27 cellular contexts compared by ENCODE assay signal in genomic region chr11:1554981-1555712, GRCh38. TPM values are rescaled to one million over a fixed set of nuclear protein-coding genes. Genes with fewer than 3 reads are reported as not detected.
A peak's percentile ranks its signal among the peaks of the same experiment; 100 is the strongest.
DNase-seq lines count a peak whose midpoint lies in the region; ATAC-seq, FAIRE-seq and TF ChIP-seq lines count a peak whose summit lies in the region.
"Had no signal": no experiment of that assay in that cellular context is flagged by ENCODE, and none has a peak within 500 bp of the region (broad histone marks: within the 10 kb centered on the region; RNA-seq: fewer than 3 reads in every experiment).

No MANE protein-coding gene starts in this region.

- H3K4me2 ChIP-seq in H9 (ENCODE audit: insufficient read depth, insufficient read length, low read length) (no peak overlapping the region), H1 (ENCODE audit: insufficient read depth in 1 of 2, low read depth in 2 of 2, low read length in 2 of 2) (peak overlapping the region in 1 of 2 experiments; percentile 43), neural progenitor cell (no peak overlapping the region)
- H3K4me2 ChIP-seq: BLaER1, KMS-11 had no signal

- H2BK15ac ChIP-seq in H9 (ENCODE audit: low read depth, low read length) (no peak overlapping the region), H1 (ENCODE audit: low read length) (no peak overlapping the region)

- H3F3A ChIP-seq in neural progenitor cell (ENCODE audit: low read depth): no peaks in the 10 kb centered on the region

- peaks cover 2% of the 10 kb centered on the region; the same call in 1 of the 2 replicates for H3K4me1 ChIP-seq in H9 (ENCODE audit: insufficient read depth, low read length)
- peaks cover 8 to 47% (median 37%) of the 10 kb centered on the region in 4 experiments for H3K4me1 ChIP-seq in H1 (replicated peaks in 1 of 4; ENCODE audit: control insufficient read depth in 3 of 4, insufficient read depth in 4 of 4, low read length in 3 of 4)
- H3K4me1 ChIP-seq in neural progenitor cell: peaks cover 12% of the 10 kb centered on the region

- ATAC-seq in CD4-positive, alpha-beta T cell (ENCODE audit: poor library complexity): peak; percentile 23
- ATAC-seq: activated CD4-positive, CD25-positive, alpha-beta regulatory T cell treated with anti-CD3 and anti-CD28 coated beads, Interleukin-2, amount 50 U/mL, for 24 hours; activated CD8-positive, alpha-beta T cell treated with anti-CD3 and anti-CD28 coated beads for 36 hours; psoas muscle; stimulated activated naive CD8-positive, alpha-beta T cell treated with anti-CD3 and anti-CD28 coated beads, Interleukin-15, amount 100 ng/mL, for 72 hours had no signal

- no peak overlapping the region for H3T11ph ChIP-seq in H9 (ENCODE audit: low read length)

- TF ChIP-seq RAD21 in H1 (IDR thresholded peaks at IDR 0.05 in 1 of 2, conservative IDR thresholded peaks at IDR 0.05 in 1 of 2; ENCODE audit: low read depth in 2 of 2, low read length in 2 of 2): no peak

- H2BK20ac ChIP-seq in H9 (ENCODE audit: low read depth, low read length, poor library complexity, severe bottlenecking): no peak overlapping the region
- H2BK20ac ChIP-seq in H1 (ENCODE audit: low read length): no peak overlapping the region

- POLR2A ChIA-PET in CD4-positive, alpha-beta T cell (lab: Charles Lee): no interaction called here
- POLR2A ChIA-PET in H1 (lab: Charles Lee; ENCODE audit: partially characterized antibody): interaction anchor here (0.7 to 7.0 kb wide), 4 partner anchors 7 to 19 kb away, joined by 3 to 60 read pairs (median 32); no protein-coding TSS in a partner anchor

- TF ChIP-seq EP300 in H1 (IDR thresholded peaks at IDR 0.05; ENCODE audit: borderline replicate concordance in 1 of 2, low read depth in 2 of 2, low read length in 2 of 2): no peak

- no peak overlapping the region for H2AFZ ChIP-seq in H9 (ENCODE audit: low read length)
- H2AFZ ChIP-seq in H1 (ENCODE audit: low read length): no peak overlapping the region
- no peak overlapping the region for H2AFZ ChIP-seq in neural progenitor cell (replicated peaks)

- H3K4me3 ChIP-seq in H1 (ENCODE audit: extremely low read depth in 1 of 4, insufficient read depth in 2 of 4, low read depth in 3 of 4, low read length in 4 of 4): peak overlapping the region in 1 of 4 experiments; percentile 48; a peak in 1 of 8 replicates
- no peak overlapping the region for H3K4me3 ChIP-seq in neural progenitor cell
- H3K4me3 ChIP-seq: BLaER1, lower lobe of right lung, psoas muscle, SK-N-MC, transverse colon had no signal

- H3K18ac ChIP-seq in H9 (ENCODE audit: insufficient read length, low read depth, low read length): no peak overlapping the region
- H3K18ac ChIP-seq in H1 (ENCODE audit: extremely low read depth, low read length): no peak overlapping the region

- H3K9me3 ChIP-seq in CD4-positive, alpha-beta T cell (ENCODE audit: control insufficient read depth, low read length): no peaks in the 10 kb centered on the region
- H3K9me3 ChIP-seq in H9 (ENCODE audit: control insufficient read depth, low read depth, low read length): no peaks in the 10 kb centered on the region
- H3K9me3 ChIP-seq in H1 (ENCODE audit: insufficient read depth in 2 of 2, low read depth in 1 of 2, low read length in 1 of 2): no peaks in the 10 kb centered on the region
- H3K9me3 ChIP-seq in neural progenitor cell (ENCODE audit: low read depth): no peaks in the 10 kb centered on the region
- H3K9me3 ChIP-seq: lower lobe of right lung, neutrophil, psoas muscle, transverse colon had no signal

- H3K4ac ChIP-seq in H9 (ENCODE audit: low read depth, low read length): no peak overlapping the region
- H3K4ac ChIP-seq in H1 (replicated peaks; ENCODE audit: insufficient read length, low read depth, low read length): no peak overlapping the region

- H3K79me1 ChIP-seq in H9 (ENCODE audit: insufficient read depth, low read depth, low read length, poor library complexity, severe bottlenecking) (no peaks in the 10 kb centered on the region), H1 (ENCODE audit: low read depth, low read length) (no peaks in the 10 kb centered on the region)

- no peak overlapping the region for H3K14ac ChIP-seq in H9 (ENCODE audit: insufficient read depth, low read length)
- no peak overlapping the region for H3K14ac ChIP-seq in H1 (ENCODE audit: insufficient read length)

- intact Hi-C loops in CD4-positive, alpha-beta T cell (cut with DNase I, micrococcal nuclease): no loop called here

- no peak overlapping the region for H4K5ac ChIP-seq in H9 (ENCODE audit: insufficient read length, low read depth, low read length)
- no peak overlapping the region for H4K5ac ChIP-seq in H1 (ENCODE audit: insufficient read length, low read depth, low read length)

- DNase-seq in CD4-positive, alpha-beta T cell: peak in 1 of 10 experiments; percentile 21
- DNase-seq in H9: peak; percentile 38
- DNase-seq in H1 (ENCODE audit: low read depth in 1 of 2, low spot score in 2 of 2): peak in 1 of 2 experiments; percentile 52
- no peak for DNase-seq in neural progenitor cell (ENCODE audit: low spot score)
- no peak for DNase-seq in immature natural killer cell
- DNase-seq in AG08395 (ENCODE audit: low spot score): no peak
- no peak for DNase-seq in NCI-H187 (lab: John Stamatoyannopoulos, UW)
- DNase-seq: activated CD8-positive, alpha-beta T cell treated with anti-CD3 and anti-CD28 coated beads for 36 hours; activated gamma-delta T cell; NCI-H2081; NCI-H226; stimulated activated naive CD8-positive, alpha-beta T cell treated with anti-CD3 and anti-CD28 coated beads, Interleukin-15, amount 100 ng/mL, for 72 hours had no signal

- peaks cover 6% of the 10 kb centered on the region for H3K27me3 ChIP-seq in CD4-positive, alpha-beta T cell (ENCODE audit: control insufficient read depth, insufficient read depth, low read length)
- peaks cover 8% of the 10 kb centered on the region; the same call in 1 of the 2 replicates for H3K27me3 ChIP-seq in H9 (ENCODE audit: insufficient read depth, low read length)
- H3K27me3 ChIP-seq in H1 (replicated peaks in 1 of 4; ENCODE audit: control insufficient read depth in 3 of 4, extremely low read depth in 1 of 4, insufficient read depth in 3 of 4, low read length in 3 of 4): peaks cover 18 to 57% (median 47%) of the 10 kb centered on the region in 4 experiments
- H3K27me3 ChIP-seq in neural progenitor cell: peaks cover 84% of the 10 kb centered on the region
- H3K27me3 ChIP-seq: transverse colon had no signal

- H2BK120ac ChIP-seq in H9 (ENCODE audit: low read depth, low read length, poor library complexity, severe bottlenecking) (no peak overlapping the region), H1 (replicated peaks; ENCODE audit: low read depth, low read length) (no peak overlapping the region)

- H3K36me3 ChIP-seq in H1 (ENCODE audit: control insufficient read depth in 2 of 4, insufficient read depth in 4 of 4, low read length in 3 of 4): no peaks in the 10 kb centered on the region; a peak in 1 of 8 replicates
- H3K36me3 ChIP-seq in neural progenitor cell: no peaks in the 10 kb centered on the region
- H3K36me3 ChIP-seq: neutrophil had no signal

- TF ChIP-seq POLR2A in H1 (IDR thresholded peaks at IDR 0.05; ENCODE audit: control extremely low read depth in 1 of 2, low read depth in 2 of 2, low read length in 2 of 2): no peak

- H4K8ac ChIP-seq in H9 (replicated peaks; ENCODE audit: insufficient read length, low read depth, low read length): no peak overlapping the region
- H4K8ac ChIP-seq in H1 (ENCODE audit: extremely low read depth, insufficient read depth, low read length): peak overlapping the region; percentile 45

- CTCF ChIA-PET in CD4-positive, alpha-beta T cell (lab: Charles Lee): no interaction called here
- CTCF ChIA-PET in H1 (lab: Charles Lee; ENCODE audit: partially characterized antibody): interaction anchor here (0.8 to 9.6 kb wide), 6 partner anchors 9 to 65 kb away, joined by 3 to 140 read pairs (median 18); partner anchors contain the start of gene DUSP8

- H3K23me2 ChIP-seq in H9 (ENCODE audit: insufficient read length, low read depth, low read length, poor library complexity, severe bottlenecking): no peaks in the 10 kb centered on the region
- peaks cover 11% of the 10 kb centered on the region; the same call in 1 of the 2 replicates for H3K23me2 ChIP-seq in H1 (ENCODE audit: low read depth, low read length)

- no CpG with 5 or more reads among the region's 13 CpGs for WGBS in H9 (ENCODE audit: extremely low coverage, insufficient read length, low lambda C conversion rate)
- WGBS in H1 (ENCODE audit: extremely low coverage in 1 of 2, insufficient coverage in 1 of 2, insufficient read length in 1 of 2, insufficient replicate concordance in 2 of 2, low coverage in 1 of 2, low lambda C conversion rate in 2 of 2, missing lambda C conversion rate in 1 of 2), 2 experiments: 74% methylated on average over 11 of the region's 13 CpGs; no CpG with 5 or more reads in 1 of the 2 experiments

- no peak overlapping the region for H3K27ac Mint-ChIP-seq in CD4-positive, alpha-beta T cell
- H3K27ac Mint-ChIP-seq in H9: no peak overlapping the region
- no peak overlapping the region for H3K27ac Mint-ChIP-seq in neural progenitor cell
- no peak overlapping the region for H3K27ac Mint-ChIP-seq in immature natural killer cell
- H3K27ac Mint-ChIP-seq: activated CD8-positive, alpha-beta T cell treated with anti-CD3 and anti-CD28 coated beads for 36 hours; stimulated activated naive CD8-positive, alpha-beta T cell treated with anti-CD3 and anti-CD28 coated beads, Interleukin-15, amount 100 ng/mL, for 72 hours; T-helper 1 cell treated with Interleukin-12 subunit alpha and Interleukin-12 subunit beta and Interleukin-4 antibody, amounts not matched to agents 30 μg/mL and 1 μg/mL, for 36 hours had no signal

- H4K20me1 ChIP-seq in H9 (ENCODE audit: control insufficient read depth, insufficient read depth, insufficient read length) (no peaks in the 10 kb centered on the region), H1 (replicated peaks in 1 of 2; ENCODE audit: control insufficient read depth in 1 of 2, insufficient read depth in 2 of 2, low read length in 2 of 2) (peaks cover 2 to 12% of the 10 kb centered on the region in 2 experiments), neural progenitor cell (ENCODE audit: low read depth) (peaks cover 5% of the 10 kb centered on the region)

- H2BK12ac ChIP-seq in H9 (ENCODE audit: insufficient read length, low read depth, low read length): no peak overlapping the region
- H2BK12ac ChIP-seq in H1 (ENCODE audit: low read depth, low read length): no peak overlapping the region

- peaks cover 35% of the 10 kb centered on the region for H3K27me3 Mint-ChIP-seq in CD4-positive, alpha-beta T cell
- H3K27me3 Mint-ChIP-seq in H9 (ENCODE audit: low read depth) (peaks cover 39% of the 10 kb centered on the region), neural progenitor cell (ENCODE audit: insufficient read depth, low read depth) (peaks cover 23% of the 10 kb centered on the region), immature natural killer cell (ENCODE audit: low read depth in 3 of 3) (peaks cover 5 to 8% (median 6%) of the 10 kb centered on the region in 3 donors)

- H4K91ac ChIP-seq in H9 (ENCODE audit: insufficient read length, low read depth, low read length) (no peak overlapping the region), H1 (replicated peaks; ENCODE audit: insufficient read length, low read length) (peak overlapping the region; percentile 40)

- no peak overlapping the region for H3K56ac ChIP-seq in H9 (ENCODE audit: insufficient read length, low read depth, low read length)
- H3K56ac ChIP-seq in H1 (replicated peaks; ENCODE audit: insufficient read length, low read depth, low read length): no peak overlapping the region

- H3K79me2 ChIP-seq in H9 (ENCODE audit: insufficient read depth, low read length) (no peaks in the 10 kb centered on the region), H1 (ENCODE audit: control insufficient read depth in 1 of 2, insufficient read depth in 2 of 2, low read length in 2 of 2) (no peaks in the 10 kb centered on the region), neural progenitor cell (ENCODE audit: low read depth) (no peaks in the 10 kb centered on the region)

- no peak for TF ChIP-seq CTCF in CD4-positive, alpha-beta T cell (IDR thresholded peaks at IDR 0.05)
- TF ChIP-seq CTCF in H9 (conservative IDR thresholded peaks at IDR 0.05) (no peak), H1 (IDR thresholded peaks at IDR 0.05; ENCODE audit: control extremely low read depth in 1 of 3, insufficient read depth in 1 of 3, low read depth in 1 of 3, low read length in 3 of 3) (peak in 1 of 3 experiments; percentile 11; a peak in 1 of 4 replicates), neural progenitor cell (IDR thresholded peaks at IDR 0.05) (peak; percentile 18)

- H3K9ac ChIP-seq in H9 (ENCODE audit: extremely low read depth, insufficient read length, low read length) (no peak overlapping the region), H1 (replicated peaks in 1 of 4; ENCODE audit: extremely low read depth in 1 of 4, low read depth in 3 of 4, low read length in 3 of 4) (no peak overlapping the region), neural progenitor cell (no peak overlapping the region)
- H3K9ac ChIP-seq: BLaER1, KMS-11 had no signal

- H3K27ac ChIP-seq in CD4-positive, alpha-beta T cell (ENCODE audit: low read depth, low read length): no peak overlapping the region
- H3K27ac ChIP-seq in H9 (ENCODE audit: insufficient read length, low read depth, low read length) (no peak overlapping the region), H1 (ENCODE audit: low read depth, low read length) (no peak overlapping the region), neural progenitor cell (no peak overlapping the region)
- H3K27ac ChIP-seq: BLaER1, epithelial cell of prostate, KMS-11, lower lobe of right lung, neutrophil, psoas muscle, SK-N-MC had no signal

- H2BK5ac ChIP-seq in H9 (ENCODE audit: insufficient read length, low read length) (no peak overlapping the region), H1 (ENCODE audit: low read depth, low read length) (no peak overlapping the region)

- no peak overlapping the region for H3K23ac ChIP-seq in H9 (ENCODE audit: insufficient read length, low read depth, low read length)
- no peak overlapping the region for H3K23ac ChIP-seq in H1 (ENCODE audit: insufficient read length)

- peaks cover 9% of the 10 kb centered on the region for H3K36me3 Mint-ChIP-seq in CD4-positive, alpha-beta T cell (ENCODE audit: low read depth)
- H3K36me3 Mint-ChIP-seq in H9 (ENCODE audit: insufficient read depth in 1 of 3, low read depth in 3 of 3) (peaks cover 0 to 1% (median 0%) of the 10 kb centered on the region in 3 experiments; a peak in 1 of 7 replicates), neural progenitor cell (no peaks in the 10 kb centered on the region), immature natural killer cell (no peaks in the 10 kb centered on the region)

- FAIRE-seq in H1 (lab: Jason Lieb, UNC): no peak
- FAIRE-seq: kidney had no signal

- H2AK5ac ChIP-seq in H9 (ENCODE audit: insufficient read length, low read length): no peak overlapping the region
- H2AK5ac ChIP-seq in H1 (ENCODE audit: low read depth, low read length): no peak overlapping the region

- H3K9me3 Mint-ChIP-seq in CD4-positive, alpha-beta T cell: no peaks in the 10 kb centered on the region
- H3K9me3 Mint-ChIP-seq in H9 (no peaks in the 10 kb centered on the region), neural progenitor cell (no peaks in the 10 kb centered on the region), immature natural killer cell (no peaks in the 10 kb centered on the region)
- H3K9me3 Mint-ChIP-seq: activated CD8-positive, alpha-beta T cell treated with anti-CD3 and anti-CD28 coated beads for 36 hours; stimulated activated naive CD8-positive, alpha-beta T cell treated with anti-CD3 and anti-CD28 coated beads, Interleukin-15, amount 100 ng/mL, for 72 hours; T-helper 1 cell treated with Interleukin-12 subunit alpha and Interleukin-12 subunit beta and Interleukin-4 antibody, amounts not matched to agents 30 μg/mL and 1 μg/mL, for 36 hours had no signal

- no peak overlapping the region for H3K4me3 Mint-ChIP-seq in CD4-positive, alpha-beta T cell
- H3K4me3 Mint-ChIP-seq in H9 (no peak overlapping the region), neural progenitor cell (no peak overlapping the region), immature natural killer cell (no peak overlapping the region)
- H3K4me3 Mint-ChIP-seq: activated CD8-positive, alpha-beta T cell treated with anti-CD3 and anti-CD28 coated beads for 36 hours; stimulated activated naive CD8-positive, alpha-beta T cell treated with anti-CD3 and anti-CD28 coated beads, Interleukin-15, amount 100 ng/mL, for 72 hours; T-helper 1 cell treated with Interleukin-12 subunit alpha and Interleukin-12 subunit beta and Interleukin-4 antibody, amounts not matched to agents 30 μg/mL and 1 μg/mL, for 36 hours had no signal

- no peaks in the 10 kb centered on the region for H3K4me1 Mint-ChIP-seq in CD4-positive, alpha-beta T cell (ENCODE audit: low read depth)
- peaks cover 26 to 44% of the 10 kb centered on the region in 2 experiments for H3K4me1 Mint-ChIP-seq in H9
- no peaks in the 10 kb centered on the region for H3K4me1 Mint-ChIP-seq in neural progenitor cell
- H3K4me1 Mint-ChIP-seq in immature natural killer cell: no peaks in the 10 kb centered on the region
- H3K4me1 Mint-ChIP-seq: stimulated activated naive CD8-positive, alpha-beta T cell treated with anti-CD3 and anti-CD28 coated beads, Interleukin-15, amount 100 ng/mL, for 72 hours had no signal

RNA-seq across cellular contexts. Expression of gene DUSP8, which starts 16.9 kb away (rescaled TPM):
- 10 to 100 TPM; 83.9 to 91.2 TPM for total RNA-seq in CD4-positive, alpha-beta T cell
- total RNA-seq in H9 (2021) (3.2 and 4.4 TPM in 2 replicates), neural progenitor cell (ENCODE audit: low replicate concordance) (0.09 and 0.28 TPM in 2 replicates)
- total RNA-seq in H1 (2021; fragmentation: NEBNext Ultra II Directional; extraction: Animal tissue kit (Norgen Biotek cat#: 25700)): 2.1 and 2.8 TPM in 2 replicates
- polyA plus RNA-seq in H1 (2011; rRNA removed) (3.6 and 4.1 TPM in 2 replicates), immature natural killer cell (under 1 TPM in 1 of 3 donors, not detected in 2; 0.07 TPM)
- polyA plus RNA-seq in H1 (2011; cell fraction: cytosol; rRNA removed): 2.4 TPM
- 4.9 TPM for polyA plus RNA-seq in H1 (2011; cell fraction: nucleus; rRNA removed)
- polyA plus RNA-seq in H1 (2012, experiment 1 of 2): 2.1 to 5.2 TPM (median 4.3 TPM) in 4 replicates
- polyA plus RNA-seq in H1 (2012, experiment 2 of 2): 1.3 TPM
- 1.7 TPM for polyA plus RNA-seq in H1 (2013, experiment 1 of 2)
- polyA plus RNA-seq in H1 (2013, experiment 2 of 2): 2.1 TPM
- 0.90 and 5.2 TPM in 2 replicates for polyA minus RNA-seq in H1 (2011; rRNA and poly(A)+ RNA removed)
- 2.0 TPM for polyA minus RNA-seq in H1 (2011; cell fraction: cytosol; rRNA and poly(A)+ RNA removed)
- polyA minus RNA-seq in H1 (2011; cell fraction: nucleus; rRNA and poly(A)+ RNA removed): 1.7 TPM
- total RNA-seq: OCI-LY7 had no signal

RNA-seq across cellular contexts. Expression of gene KRTAP5-1, which starts 29.9 kb away (rescaled TPM):
- total RNA-seq in CD4-positive, alpha-beta T cell: not detected
- total RNA-seq in H9 (2021): not detected in 2 replicates
- total RNA-seq in H1 (2021; fragmentation: NEBNext Ultra II Directional; extraction: Animal tissue kit (Norgen Biotek cat#: 25700)): not detected in 2 replicates
- not detected in 2 replicates for polyA plus RNA-seq in H1 (2011; rRNA removed)
- not detected for polyA plus RNA-seq in H1 (2011; cell fraction: cytosol; rRNA removed)
- polyA plus RNA-seq in H1 (2011; cell fraction: nucleus; rRNA removed): not detected
- 0.27 TPM in 1 of 4 replicates, not detected in the others for polyA plus RNA-seq in H1 (2012, experiment 1 of 2)
- not detected for polyA plus RNA-seq in H1 (2012, experiment 2 of 2)
- polyA plus RNA-seq in H1 (2013, experiment 1 of 2): not detected
- not detected for polyA plus RNA-seq in H1 (2013, experiment 2 of 2)
- polyA minus RNA-seq in H1 (2011; rRNA and poly(A)+ RNA removed): not detected in 2 replicates
- polyA minus RNA-seq in H1 (2011; cell fraction: cytosol; rRNA and poly(A)+ RNA removed): not detected
- polyA minus RNA-seq in H1 (2011; cell fraction: nucleus; rRNA and poly(A)+ RNA removed): not detected
- total RNA-seq in neural progenitor cell (ENCODE audit: low replicate concordance): not detected in 2 replicates
- polyA plus RNA-seq in immature natural killer cell: not detected
- total RNA-seq: activated CD8-positive, alpha-beta T cell treated with anti-CD3 and anti-CD28 coated beads for 36 hours; dermis microvascular lymphatic vessel endothelial cell; glomerular endothelial cell; kidney; lower lobe of right lung; OCI-LY7; psoas muscle; skeletal muscle tissue; transverse colon had no signal
- polyA plus RNA-seq: psoas muscle had no signal

RNA-seq across cellular contexts. Expression of gene KRTAP5-2, which starts 42.9 kb away (rescaled TPM):
- not detected for total RNA-seq in CD4-positive, alpha-beta T cell
- total RNA-seq in H9 (2021) (not detected in 2 replicates), neural progenitor cell (ENCODE audit: low replicate concordance) (not detected in 2 replicates)
- not detected in 2 replicates for total RNA-seq in H1 (2021; fragmentation: NEBNext Ultra II Directional; extraction: Animal tissue kit (Norgen Biotek cat#: 25700))
- polyA plus RNA-seq in H1 (2011; rRNA removed) (not detected in 2 replicates), immature natural killer cell (not detected)
- polyA plus RNA-seq in H1 (2011; cell fraction: cytosol; rRNA removed): not detected
- not detected for polyA plus RNA-seq in H1 (2011; cell fraction: nucleus; rRNA removed)
- polyA plus RNA-seq in H1 (2012, experiment 1 of 2): 0.25 TPM in 1 of 4 replicates, not detected in the others
- not detected for polyA plus RNA-seq in H1 (2012, experiment 2 of 2)
- polyA plus RNA-seq in H1 (2013, experiment 1 of 2): not detected
- polyA plus RNA-seq in H1 (2013, experiment 2 of 2): not detected
- not detected in 2 replicates for polyA minus RNA-seq in H1 (2011; rRNA and poly(A)+ RNA removed)
- not detected for polyA minus RNA-seq in H1 (2011; cell fraction: cytosol; rRNA and poly(A)+ RNA removed)
- not detected for polyA minus RNA-seq in H1 (2011; cell fraction: nucleus; rRNA and poly(A)+ RNA removed)
- total RNA-seq: activated CD8-positive, alpha-beta T cell treated with anti-CD3 and anti-CD28 coated beads for 36 hours; dermis microvascular lymphatic vessel endothelial cell; glomerular endothelial cell; kidney; lower lobe of right lung; OCI-LY7; psoas muscle; skeletal muscle tissue; transverse colon had no signal
- polyA plus RNA-seq: psoas muscle had no signal

RNA-seq across cellular contexts. Expression of gene KRTAP5-3, which starts 53.1 kb away (rescaled TPM):
- total RNA-seq in CD4-positive, alpha-beta T cell: not detected
- total RNA-seq in H9 (2021) (not detected in 2 replicates), neural progenitor cell (ENCODE audit: low replicate concordance) (not detected in 2 replicates)
- total RNA-seq in H1 (2021; fragmentation: NEBNext Ultra II Directional; extraction: Animal tissue kit (Norgen Biotek cat#: 25700)): not detected in 2 replicates
- polyA plus RNA-seq in H1 (2011; rRNA removed) (not detected in 2 replicates), immature natural killer cell (not detected)
- polyA plus RNA-seq in H1 (2011; cell fraction: cytosol; rRNA removed): not detected
- not detected for polyA plus RNA-seq in H1 (2011; cell fraction: nucleus; rRNA removed)
- polyA plus RNA-seq in H1 (2012, experiment 1 of 2): not detected in 4 replicates
- not detected for polyA plus RNA-seq in H1 (2012, experiment 2 of 2)
- polyA plus RNA-seq in H1 (2013, experiment 1 of 2): not detected
- not detected for polyA plus RNA-seq in H1 (2013, experiment 2 of 2)
- not detected in 2 replicates for polyA minus RNA-seq in H1 (2011; rRNA and poly(A)+ RNA removed)
- not detected for polyA minus RNA-seq in H1 (2011; cell fraction: cytosol; rRNA and poly(A)+ RNA removed)
- not detected for polyA minus RNA-seq in H1 (2011; cell fraction: nucleus; rRNA and poly(A)+ RNA removed)
- total RNA-seq: activated CD8-positive, alpha-beta T cell treated with anti-CD3 and anti-CD28 coated beads for 36 hours; dermis microvascular lymphatic vessel endothelial cell; glomerular endothelial cell; kidney; lower lobe of right lung; OCI-LY7; psoas muscle; skeletal muscle tissue; transverse colon had no signal
- polyA plus RNA-seq: psoas muscle had no signal

Comparison
In these comparisons a context has a peak if more than half of its experiments do, and no peak if none do; other contexts are left out.
1. RNA of gene DUSP8, which starts 16.9 kb away (total RNA-seq): 83.9 to 91.2 TPM in CD4-positive, alpha-beta T cell; 3.2 to 4.4 TPM in H9, 2.1 to 2.8 TPM in H1 and 0.09 to 0.28 TPM in neural progenitor cell; every median in the first group is over 10 times any median in the second.